1 cellular context compared by ENCODE assay signal in genomic region chr22:45083659-45084305, GRCh38.
A peak's percentile ranks its signal among the peaks of the same experiment; 100 is the strongest.
TF ChIP-seq lines count a peak whose summit lies in the region.

No MANE protein-coding gene starts in this region.

TF ChIP-seq in SK-N-SH, 30 proteins besides CTCF, POLR2A, EP300 and RAD21 (continued from another document):
- TF ChIP-seq FOSL2 (IDR thresholded peaks at IDR 0.05; ENCODE audit: borderline replicate concordance, low read depth) (peak; percentile 63), POLR2AphosphoS5 (IDR thresholded peaks at IDR 0.05; ENCODE audit: low read depth, low read length) (no peak)
